19 cellular contexts compared by ENCODE assay signal in genomic region chr2:184357033-184357432, GRCh38.
"Had no signal": no experiment of that assay in that cellular context is flagged by ENCODE, and none has a peak within 500 bp of the region (broad histone marks: within the 10 kb centered on the region; RNA-seq: fewer than 3 reads in every experiment).

No MANE protein-coding gene starts in this region.

- ATAC-seq: activated CD8-positive, alpha-beta T cell treated with anti-CD3 and anti-CD28 coated beads, Interleukin-2, amount 10 ng/mL, durations not matched to agents 7 days and 5 days; activated naive CD4-positive, alpha-beta T cell treated with anti-CD3 and anti-CD28 coated beads, Interleukin-2, amount 50 U/mL, for 72 hours; activated T-cell treated with anti-CD3 and anti-CD28 coated beads, Interleukin-2, amount 50 U/mL, for 72 hours; body of pancreas; sciatic nerve; stimulated activated naive CD8-positive, alpha-beta T cell treated with anti-CD3 and anti-CD28 coated beads, Interleukin-15, Interleukin-2, amounts not matched to agents 100 U/mL and 50 U/mL, for 24 hours had no signal

- DNase-seq: activated CD4-positive, alpha-beta T cell treated with anti-CD3 and anti-CD28 coated beads, Interleukin-2, amount 10 ng/mL, durations not matched to agents 24 days and 14 days; activated CD4-positive, CD25-positive, alpha-beta regulatory T cell; activated CD8-positive, alpha-beta memory T cell treated with anti-CD3 and anti-CD28 coated beads, Interleukin-2, amount 50 U/mL, for 4 hours; activated CD8-positive, alpha-beta T cell treated with anti-CD3 and anti-CD28 coated beads, Interleukin-2, amount 10 ng/mL, durations not matched to agents 7 days and 5 days; activated gamma-delta T cell; activated T-cell treated with anti-CD3 and anti-CD28 coated beads, Interleukin-2, amount 50 U/mL, for 72 hours; amygdala; body of pancreas; caudate nucleus; kidney; left ventricle myocardium inferior; mesenchymal stem cell; occipital lobe; stimulated activated naive CD8-positive, alpha-beta T cell treated with anti-CD3 and anti-CD28 coated beads, Interleukin-15, Interleukin-2, amounts not matched to agents 100 U/mL and 50 U/mL, for 24 hours; T-helper 1 cell; T1000; transverse colon had no signal
